In genomic region chr15:84582583-84583157, GRCh38 we compare ENCODE assay signal across 23 cellular contexts. TPM values are rescaled to one million over a fixed set of nuclear protein-coding genes. Genes with fewer than 3 reads are reported as not detected.
DNase-seq lines count a peak whose midpoint lies in the region; ATAC-seq and TF ChIP-seq lines count a peak whose summit lies in the region.
"Had no signal": no experiment of that assay in that cellular context is flagged by ENCODE, and none has a peak within 500 bp of the region (broad histone marks: within the 10 kb centered on the region; RNA-seq: fewer than 3 reads in every experiment).

No MANE protein-coding gene starts in this region.

- no peak for TF ChIP-seq CTCF in WTC11 (IDR thresholded peaks at IDR 0.05)

- peaks cover 9% of the 10 kb centered on the region for H3K4me1 Mint-ChIP-seq in activated CD4-positive, alpha-beta memory T cell treated with anti-CD3 and anti-CD28 coated beads, Interleukin-2, amount 10 ng/mL, durations not matched to agents 7 days and 5 days
- H3K4me1 Mint-ChIP-seq in immature natural killer cell (peaks cover 24 to 26% of the 10 kb centered on the region in 2 donors), WTC11 (peaks cover 18% of the 10 kb centered on the region)
- H3K4me1 Mint-ChIP-seq: activated naive CD4-positive, alpha-beta T cell treated with anti-CD3 and anti-CD28 coated beads, Interleukin-2, amount 50 U/mL, for 24 hours; CD4-positive, alpha-beta memory T cell had no signal

- CTCF ChIA-PET in activated CD4-positive, alpha-beta memory T cell treated with anti-CD3 and anti-CD28 coated beads, Interleukin-2, amount 10 ng/mL, durations not matched to agents 7 days and 5 days (lab: Charles Lee): interaction anchor here (1.6 to 2.6 kb wide), 2 partner anchors 12 to 16 kb away, joined by 5 read pairs; no protein-coding TSS in a partner anchor
- CTCF ChIA-PET in WTC11 (lab: Charles Lee): no interaction called here

- peaks cover 10% of the 10 kb centered on the region for H3K27me3 Mint-ChIP-seq in activated CD4-positive, alpha-beta memory T cell treated with anti-CD3 and anti-CD28 coated beads, Interleukin-2, amount 10 ng/mL, durations not matched to agents 7 days and 5 days
- peaks cover 0 to 5% (median 0%) of the 10 kb centered on the region in 3 donors for H3K27me3 Mint-ChIP-seq in immature natural killer cell (ENCODE audit: low read depth in 3 of 3)
- H3K27me3 Mint-ChIP-seq in WTC11 (ENCODE audit: low read depth): peaks cover 11% of the 10 kb centered on the region
- H3K27me3 Mint-ChIP-seq: activated naive CD4-positive, alpha-beta T cell treated with anti-CD3 and anti-CD28 coated beads, Interleukin-2, amount 50 U/mL, for 24 hours had no signal

- H3K4me3 Mint-ChIP-seq in activated CD4-positive, alpha-beta memory T cell treated with anti-CD3 and anti-CD28 coated beads, Interleukin-2, amount 10 ng/mL, durations not matched to agents 7 days and 5 days: no peak overlapping the region
- H3K4me3 Mint-ChIP-seq in immature natural killer cell: peak overlapping the region in 3 of 5 donors; percentile 27 to 59 (median 41)
- no peak overlapping the region for H3K4me3 Mint-ChIP-seq in WTC11
- H3K4me3 Mint-ChIP-seq: activated naive CD4-positive, alpha-beta T cell treated with anti-CD3 and anti-CD28 coated beads, Interleukin-2, amount 50 U/mL, for 24 hours; activated T-cell treated with anti-CD3 and anti-CD28 coated beads, Interleukin-2, amount 50 U/mL, for 4 hours had no signal

- H3K9me3 Mint-ChIP-seq in activated CD4-positive, alpha-beta memory T cell treated with anti-CD3 and anti-CD28 coated beads, Interleukin-2, amount 10 ng/mL, durations not matched to agents 7 days and 5 days: peaks cover 6% of the 10 kb centered on the region
- H3K9me3 Mint-ChIP-seq in immature natural killer cell (peaks cover 4 to 21% (median 10%) of the 10 kb centered on the region in 6 donors), WTC11 (peaks cover 5% of the 10 kb centered on the region; the same call in 1 of the 2 replicates)
- H3K9me3 Mint-ChIP-seq: activated naive CD4-positive, alpha-beta T cell treated with anti-CD3 and anti-CD28 coated beads, Interleukin-2, amount 50 U/mL, for 24 hours; activated T-cell treated with anti-CD3 and anti-CD28 coated beads, Interleukin-2, amount 50 U/mL, for 4 hours had no signal

- POLR2A ChIA-PET in activated CD4-positive, alpha-beta memory T cell treated with anti-CD3 and anti-CD28 coated beads, Interleukin-2, amount 10 ng/mL, durations not matched to agents 7 days and 5 days (lab: Charles Lee): interaction anchor here (1.0 kb wide), 1 partner anchor 12 kb away, joined by 3 read pairs; no protein-coding TSS in a partner anchor
- POLR2A ChIA-PET in WTC11 (lab: Charles Lee): no interaction called here

- ATAC-seq in GM18873 (IDR thresholded peaks at IDR 0.05; ENCODE audit: low FRiP score, unreplicated experiment) (no peak), WTC11 (no peak), GM18511 (IDR thresholded peaks at IDR 0.05; ENCODE audit: unreplicated experiment) (no peak)
- ATAC-seq: gastrocnemius medialis, HCT116, psoas muscle had no signal

- DNase-seq in EH (ENCODE audit: low read depth) (peak; percentile 30), HT1080 (ENCODE audit: low read depth) (peak; percentile 74), immature natural killer cell (peak; percentile 46 to 51 (median 49)), SKM-1 treated with dmso at 0.1 percent for 144 hours (lab: John Stamatoyannopoulos, UW; ENCODE audit: unreplicated experiment) (no peak), WTC11 (ENCODE audit: low spot score) (no peak)
- DNase-seq in activated CD4-positive, alpha-beta memory T cell treated with anti-CD3 and anti-CD28 coated beads, Interleukin-2, amount 10 ng/mL, durations not matched to agents 7 days and 5 days: peak; percentile 41
- DNase-seq: activated CD4-positive, alpha-beta T cell treated with anti-CD3 and anti-CD28 coated beads, Interleukin-2, amount 50 U/mL, for 48 hours; activated T-cell treated with anti-CD3 and anti-CD28 coated beads, Interleukin-2, amount 50 U/mL, for 4 hours; CD4-positive, alpha-beta memory T cell; erythroblast; gastrocnemius medialis; GDM1; NCI-H1092; NCI-H2029; psoas muscle; stimulated activated CD4-positive, alpha-beta T cell treated with anti-CD3 and anti-CD28 coated beads, Interleukin-4, amount 100 ng/mL, for 1 hour; stimulated activated naive CD4-positive, alpha-beta T cell treated with Interleukin-2 at 50 U/mL for 16 hours; T-helper 1 cell; tibial artery had no signal

- no peak overlapping the region for H3K27ac Mint-ChIP-seq in activated CD4-positive, alpha-beta memory T cell treated with anti-CD3 and anti-CD28 coated beads, Interleukin-2, amount 10 ng/mL, durations not matched to agents 7 days and 5 days
- H3K27ac Mint-ChIP-seq in immature natural killer cell: peak overlapping the region; percentile 15 to 76 (median 44)
- no peak overlapping the region for H3K27ac Mint-ChIP-seq in WTC11
- H3K27ac Mint-ChIP-seq: activated naive CD4-positive, alpha-beta T cell treated with anti-CD3 and anti-CD28 coated beads, Interleukin-2, amount 50 U/mL, for 24 hours; CD4-positive, alpha-beta memory T cell had no signal

- H3K36me3 Mint-ChIP-seq in activated CD4-positive, alpha-beta memory T cell treated with anti-CD3 and anti-CD28 coated beads, Interleukin-2, amount 10 ng/mL, durations not matched to agents 7 days and 5 days (ENCODE audit: low read depth): peaks cover 5% of the 10 kb centered on the region
- peaks cover 0 to 12% (median 3%) of the 10 kb centered on the region in 3 donors for H3K36me3 Mint-ChIP-seq in immature natural killer cell
- H3K36me3 Mint-ChIP-seq in WTC11: no peaks in the 10 kb centered on the region
- H3K36me3 Mint-ChIP-seq: activated naive CD4-positive, alpha-beta T cell treated with anti-CD3 and anti-CD28 coated beads, Interleukin-2, amount 50 U/mL, for 24 hours; CD4-positive, alpha-beta memory T cell had no signal

TF ChIP-seq in WTC11, 78 proteins besides CTCF, POLR2A, EP300 and RAD21 (continues in another document):
- TF ChIP-seq FOXP4 (CRISPR knock-in tag; IDR thresholded peaks at IDR 0.05) (no peak), ATF2 (CRISPR knock-in tag; IDR thresholded peaks at IDR 0.05; ENCODE audit: borderline replicate concordance, low read depth) (no peak), SP1 (CRISPR knock-in tag; conservative IDR thresholded peaks at IDR 0.05) (no peak), MYBL2 (CRISPR knock-in tag; IDR thresholded peaks at IDR 0.05) (no peak), GABPB1 (CRISPR knock-in tag; IDR thresholded peaks at IDR 0.05) (no peak), ZNF263 (CRISPR knock-in tag; IDR thresholded peaks at IDR 0.05; ENCODE audit: low read depth) (no peak), SMAD3 (CRISPR knock-in tag; IDR thresholded peaks at IDR 0.05; ENCODE audit: borderline replicate concordance) (no peak)
- TF ChIP-seq, protein P1, sequence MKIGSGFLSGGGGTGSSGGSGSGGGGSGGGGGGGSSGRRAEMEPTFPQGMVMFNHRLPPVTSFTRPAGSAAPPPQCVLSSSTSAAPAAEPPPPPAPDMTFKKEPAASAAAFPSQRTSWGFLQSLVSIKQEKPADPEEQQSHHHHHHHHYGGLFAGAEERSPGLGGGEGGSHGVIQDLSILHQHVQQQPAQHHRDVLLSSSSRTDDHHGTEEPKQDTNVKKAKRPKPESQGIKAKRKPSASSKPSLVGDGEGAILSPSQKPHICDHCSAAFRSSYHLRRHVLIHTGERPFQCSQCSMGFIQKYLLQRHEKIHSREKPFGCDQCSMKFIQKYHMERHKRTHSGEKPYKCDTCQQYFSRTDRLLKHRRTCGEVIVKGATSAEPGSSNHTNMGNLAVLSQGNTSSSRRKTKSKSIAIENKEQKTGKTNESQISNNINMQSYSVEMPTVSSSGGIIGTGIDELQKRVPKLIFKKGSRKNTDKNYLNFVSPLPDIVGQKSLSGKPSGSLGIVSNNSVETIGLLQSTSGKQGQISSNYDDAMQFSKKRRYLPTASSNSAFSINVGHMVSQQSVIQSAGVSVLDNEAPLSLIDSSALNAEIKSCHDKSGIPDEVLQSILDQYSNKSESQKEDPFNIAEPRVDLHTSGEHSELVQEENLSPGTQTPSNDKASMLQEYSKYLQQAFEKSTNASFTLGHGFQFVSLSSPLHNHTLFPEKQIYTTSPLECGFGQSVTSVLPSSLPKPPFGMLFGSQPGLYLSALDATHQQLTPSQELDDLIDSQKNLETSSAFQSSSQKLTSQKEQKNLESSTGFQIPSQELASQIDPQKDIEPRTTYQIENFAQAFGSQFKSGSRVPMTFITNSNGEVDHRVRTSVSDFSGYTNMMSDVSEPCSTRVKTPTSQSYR (CRISPR knock-in tag; IDR thresholded peaks at IDR 0.05): no peak

RNA-seq across cellular contexts. Expression of gene ZSCAN2, which starts 18.1 kb away (rescaled TPM):
- total RNA-seq in HT1080 (2014; rRNA removed; shearing (Covaris generic)): 6.8 and 12.7 TPM in 2 replicates
- 10.0 and 13.0 TPM in 2 replicates for polyA plus RNA-seq in HT1080 (2015; cell fraction: cytosol; rRNA removed)
- polyA plus RNA-seq in HT1080 (2015; cell fraction: nucleus; rRNA removed): 9.3 and 11.1 TPM in 2 replicates
- 10 to 100 TPM; 10.8 to 10.9 TPM for total RNA-seq in activated CD4-positive, alpha-beta memory T cell treated with anti-CD3 and anti-CD28 coated beads, Interleukin-2, amount 10 ng/mL, durations not matched to agents 7 days and 5 days
- 10 to 100 TPM in 1 of 3 donors, 1 to 10 TPM in 2; 5.8 to 14.7 (median 6.8) TPM for polyA plus RNA-seq in immature natural killer cell
- total RNA-seq in WTC11 (2021): 39.6 to 51.9 TPM (median 44.4 TPM) in 3 replicates

Comparison
In these comparisons a context has a peak if more than half of its experiments do, and no peak if none do; other contexts are left out.
1. DNase-seq: peak in EH (single experiment), HT1080 (single experiment), activated CD4-positive, alpha-beta memory T cell treated with anti-CD3 and anti-CD28 coated beads, Interleukin-2, amount 10 ng/mL, durations not matched to agents 7 days and 5 days (single experiment) and immature natural killer cell (3 of 3); none in SKM-1 treated with dmso at 0.1 percent for 144 hours (single experiment) and WTC11 (single experiment).
2. H3K27ac Mint-ChIP-seq: peak in immature natural killer cell (6 of 6); none in activated CD4-positive, alpha-beta memory T cell treated with anti-CD3 and anti-CD28 coated beads, Interleukin-2, amount 10 ng/mL, durations not matched to agents 7 days and 5 days (single experiment) and WTC11 (single experiment).
3. H3K4me3 Mint-ChIP-seq: peak in immature natural killer cell (3 of 5); none in activated CD4-positive, alpha-beta memory T cell treated with anti-CD3 and anti-CD28 coated beads, Interleukin-2, amount 10 ng/mL, durations not matched to agents 7 days and 5 days (single experiment) and WTC11 (single experiment).